1 cellular context compared by ENCODE assay signal in genomic region chr4:75668596-75668995, GRCh38.
TF ChIP-seq lines count a peak whose summit lies in the region.

No MANE protein-coding gene starts in this region.

TF ChIP-seq in HepG2, 621 proteins besides CTCF, POLR2A, EP300 and RAD21:
- TF ChIP-seq MYC (CRISPR knock-in tag; IDR thresholded peaks at IDR 0.05; ENCODE audit: borderline replicate concordance) (no peak), CCAR2 (optimal IDR thresholded peaks at IDR 0.05; ENCODE audit: low read depth, low read length) (no peak), ERF (CRISPR knock-in tag; IDR thresholded peaks at IDR 0.05) (no peak), PRDM15 (CRISPR knock-in tag; IDR thresholded peaks at IDR 0.05) (no peak)
